14 cellular contexts compared by ENCODE assay signal in genomic region chr4:26263165-26263564, GRCh38. TPM values are rescaled to one million over a fixed set of nuclear protein-coding genes. Genes with fewer than 3 reads are reported as not detected.
DNase-seq lines count a peak whose midpoint lies in the region; ATAC-seq and TF ChIP-seq lines count a peak whose summit lies in the region.
"Had no signal": no experiment of that assay in that cellular context is flagged by ENCODE, and none has a peak within 500 bp of the region (broad histone marks: within the 10 kb centered on the region; RNA-seq: fewer than 3 reads in every experiment).

No MANE protein-coding gene starts in this region.

- no peak overlapping the region for H3K4me2 ChIP-seq in IMR-90 (ENCODE audit: low read depth, low read length)

- no peak for TF ChIP-seq POLR2A in IMR-90 (IDR thresholded peaks at IDR 0.05; ENCODE audit: low read depth, low read length)
- TF ChIP-seq POLR2A in stomach (IDR thresholded peaks at IDR 0.05) = no peak

- H3K27ac ChIP-seq in IMR-90 (ENCODE audit: insufficient read depth, low read length) = no peak overlapping the region
- H3K27ac ChIP-seq in stomach = no peak overlapping the region

- no peak overlapping the region for H4K5ac ChIP-seq in IMR-90 (ENCODE audit: low read depth, low read length)

- H3K9ac ChIP-seq in IMR-90 (ENCODE audit: low read depth, low read length) = no peak overlapping the region

- no peak overlapping the region for H3K56ac ChIP-seq in IMR-90 (ENCODE audit: extremely low read depth, insufficient read depth, low read length)

- WGBS in IMR-90 (ENCODE audit: extremely low coverage in 2 of 2, insufficient read length in 1 of 2), 2 experiments = 60% methylated on average over 1 of the region's 5 CpGs; no CpG with 5 or more reads in 1 of the 2 experiments
- WGBS in stomach, 5 donors = 69 to 82% (median 79%) methylated on average over 5 of the region's 5 CpGs

- H3K4me1 ChIP-seq in IMR-90 (ENCODE audit: control insufficient read depth, insufficient read depth, low read length) (no peaks in the 10 kb centered on the region), stomach (peaks cover 0 to 17% (median 5%) of the 10 kb centered on the region in 4 donors)
- H3K4me1 ChIP-seq: HAP-1 had no signal

- H3K27me3 ChIP-seq in IMR-90 (ENCODE audit: control insufficient read depth, insufficient read depth, low read length) (no peaks in the 10 kb centered on the region), stomach (no peaks in the 10 kb centered on the region)

- H3K23ac ChIP-seq in IMR-90 (ENCODE audit: low read depth, low read length) = no peak overlapping the region

- no peak overlapping the region for H2BK5ac ChIP-seq in IMR-90 (ENCODE audit: low read depth, low read length, poor library complexity, severe bottlenecking)

- no peak overlapping the region for H2AFZ ChIP-seq in IMR-90 (replicated peaks; ENCODE audit: low read length, poor library complexity)

- intact Hi-C loops in IMR-90 (cut with micrococcal nuclease) = no loop called here
- intact Hi-C loops in left colon (cut with DNase I, micrococcal nuclease) = no loop called here
- intact Hi-C loops in stomach (cut with DNase I; ENCODE audit: low total_unique reads) = no loop called here

- TF ChIP-seq EP300 in stomach (IDR thresholded peaks at IDR 0.05) = no peak

- H3K9me3 ChIP-seq in IMR-90 (ENCODE audit: control insufficient read depth, insufficient read depth, low read length) (peaks cover 2% of the 10 kb centered on the region), stomach (no peaks in the 10 kb centered on the region)
- H3K9me3 ChIP-seq: HAP-1 had no signal

- H2AK5ac ChIP-seq in IMR-90 (ENCODE audit: low read depth, low read length) = no peak overlapping the region

- H3K36me3 ChIP-seq in IMR-90 (ENCODE audit: control insufficient read depth, insufficient read depth, low read length) = no peaks in the 10 kb centered on the region
- no peaks in the 10 kb centered on the region for H3K36me3 ChIP-seq in stomach
- H3K36me3 ChIP-seq: HAP-1 had no signal

- H3K14ac ChIP-seq in IMR-90 (replicated peaks; ENCODE audit: low read depth, low read length) = no peak overlapping the region

- no peak overlapping the region for H4K91ac ChIP-seq in IMR-90 (ENCODE audit: insufficient read depth, low read depth, low read length)

- no peaks in the 10 kb centered on the region for H3K9me1 ChIP-seq in IMR-90 (ENCODE audit: insufficient read depth, low read length)

- no peaks in the 10 kb centered on the region for H4K20me1 ChIP-seq in IMR-90 (ENCODE audit: insufficient read depth, low read length)

- H3K79me1 ChIP-seq in IMR-90 (ENCODE audit: low read depth in 1 of 2, low read length in 2 of 2) = no peaks in the 10 kb centered on the region

- in situ Hi-C loops in IMR-90 (cut with MboI; ENCODE audit: low sequenced_read_pairs) = no loop called here

- H2AK9ac ChIP-seq in IMR-90 (replicated peaks; ENCODE audit: low read depth, low read length, poor library complexity) = no peak overlapping the region

- POLR2A ChIA-PET in IMR-90 (lab: Charles Lee; ENCODE audit: unreplicated experiment) = no interaction called here

- CTCF ChIA-PET in IMR-90 (lab: Yijun Ruan, JAX) = no interaction called here

- H2BK15ac ChIP-seq in IMR-90 (ENCODE audit: low read depth, low read length) = no peak overlapping the region

- H3K4me3 ChIP-seq in IMR-90 (ENCODE audit: insufficient read depth, low read depth, low read length) = no peak overlapping the region
- no peak overlapping the region for H3K4me3 ChIP-seq in stomach
- H3K4me3 ChIP-seq: HAP-1 had no signal

- dilution Hi-C loops in IMR-90 (cut with HindIII; ENCODE audit: low sequenced_read_pairs, unreplicated experiment) = no loop called here

- no peak overlapping the region for H2BK120ac ChIP-seq in IMR-90 (ENCODE audit: low read depth, low read length)

- H2BK20ac ChIP-seq in IMR-90 (ENCODE audit: low read depth, low read length) = no peak overlapping the region

- BruUV-seq in IMR-90 (replicated peaks; lab: Mats Ljungman, UMichigan) = no TSS peak

- no peak overlapping the region for H3K4ac ChIP-seq in IMR-90 (ENCODE audit: low read depth, low read length)

- ATAC-seq in IMR-90 (ENCODE audit: low read depth) (no peak), left colon (peak; percentile 92)
- ATAC-seq: left lobe of liver had no signal

- H4K8ac ChIP-seq in IMR-90 (ENCODE audit: low read depth in 2 of 2, low read length in 2 of 2) = no peak overlapping the region

- H3K18ac ChIP-seq in IMR-90 (ENCODE audit: low read depth, low read length) = no peak overlapping the region

- TF ChIP-seq RAD21 in IMR-90 (IDR thresholded peaks at IDR 0.05; ENCODE audit: low read length) = no peak

- peak; percentile 40 for DNase-seq in NCI-H2227 (lab: John Stamatoyannopoulos, UW; ENCODE audit: unreplicated experiment)
- no peak for DNase-seq in NCI-H2227 treated with DMSO at 0.1 percent for 48 hours (lab: John Stamatoyannopoulos, UW)
- DNase-seq in IMR-90 = no peak
- DNase-seq in OCI-M1 (lab: John Stamatoyannopoulos, UW) = peak; percentile 47
- DNase-seq in left colon = no peak
- no peak for DNase-seq in NOMO-1 treated with dmso at 0.1 percent for 144 hours (lab: John Stamatoyannopoulos, UW; ENCODE audit: unreplicated experiment)
- DNase-seq in stomach = no peak
- no peak for DNase-seq in superior temporal gyrus (ENCODE audit: extremely low spot score)
- DNase-seq: activated CD4-positive, alpha-beta T cell treated with anti-CD3 and anti-CD28 coated beads for 4 hours; activated naive CD4-positive, alpha-beta T cell treated with anti-CD3 and anti-CD28 coated beads, Interleukin-2, amount 50 U/mL, for 16 hours; NCI-H1092 treated with DMSO at 0.1 percent for 48 hours; SHP77 treated with DMSO at 0.1 percent for 48 hours had no signal

- TF ChIP-seq CTCF in IMR-90 (conservative IDR thresholded peaks at IDR 0.05; ENCODE audit: low read depth, low read length) (no peak), stomach (IDR thresholded peaks at IDR 0.05) (no peak)

TF ChIP-seq in IMR-90, 13 proteins besides CTCF, POLR2A, EP300 and RAD21:
- TF ChIP-seq CHD1 (IDR thresholded peaks at IDR 0.05; ENCODE audit: low read depth, low read length) = no peak
- no peak for TF ChIP-seq CEBPB (IDR thresholded peaks at IDR 0.05; ENCODE audit: low read depth, low read length)
- TF ChIP-seq MXI1 (IDR thresholded peaks at IDR 0.05; ENCODE audit: borderline replicate concordance, low read depth, low read length) = no peak
- TF ChIP-seq, protein P1, sequence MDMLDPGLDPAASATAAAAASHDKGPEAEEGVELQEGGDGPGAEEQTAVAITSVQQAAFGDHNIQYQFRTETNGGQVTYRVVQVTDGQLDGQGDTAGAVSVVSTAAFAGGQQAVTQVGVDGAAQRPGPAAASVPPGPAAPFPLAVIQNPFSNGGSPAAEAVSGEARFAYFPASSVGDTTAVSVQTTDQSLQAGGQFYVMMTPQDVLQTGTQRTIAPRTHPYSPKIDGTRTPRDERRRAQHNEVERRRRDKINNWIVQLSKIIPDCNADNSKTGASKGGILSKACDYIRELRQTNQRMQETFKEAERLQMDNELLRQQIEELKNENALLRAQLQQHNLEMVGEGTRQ (IDR thresholded peaks at IDR 0.05; ENCODE audit: low read depth, low read length) = peak; percentile 30; the same call in 1 of the 2 replicates

RNA-seq across cellular contexts. Expression of gene RBPJ, which starts 57.6 kb away (rescaled TPM):
- total RNA-seq in IMR-90 (2012; rRNA removed) (148 and 172 TPM in 2 replicates), left colon (10 to 100 TPM; 32.6 to 53.2 TPM), stomach (100 to 1,000 TPM in 2 of 5 donors, 10 to 100 TPM in 3; 23.2 to 184 (median 67.8) TPM)
- polyA plus RNA-seq in IMR-90 (2012; rRNA removed) (49.3 and 50.3 TPM in 2 replicates), stomach (10 to 100 TPM; 26.8 to 39.1 (median 28.1) TPM)
- 12.3 and 12.6 TPM in 2 replicates for polyA plus RNA-seq in IMR-90 (2012; cell fraction: cytosol; rRNA removed)
- 34.5 and 215 TPM in 2 replicates for polyA plus RNA-seq in IMR-90 (2012; cell fraction: nucleus; rRNA removed; ENCODE audit: low replicate concordance)

Comparison
In these comparisons a context has a peak if more than half of its experiments do, and no peak if none do; other contexts are left out.
1. DNase-seq: peak in NCI-H2227 (single experiment) and OCI-M1 (single experiment); none in NCI-H2227 treated with DMSO at 0.1 percent for 48 hours (single experiment), IMR-90 (single experiment), left colon (0 of 2), NOMO-1 treated with dmso at 0.1 percent for 144 hours (single experiment), stomach (single experiment) and superior temporal gyrus (single experiment).